ENCODE assay signal across 18 cellular contexts in genomic region chr5:95803271-95804148, GRCh38. TPM values are rescaled to one million over a fixed set of nuclear protein-coding genes. Genes with fewer than 3 reads are reported as not detected.
DNase-seq lines count a peak whose midpoint lies in the region; ATAC-seq and TF ChIP-seq lines count a peak whose summit lies in the region.
"Had no signal": no experiment of that assay in that cellular context is flagged by ENCODE, and none has a peak within 500 bp of the region (broad histone marks: within the 10 kb centered on the region; RNA-seq: fewer than 3 reads in every experiment).

No MANE protein-coding gene starts in this region.

- H3K36me3 ChIP-seq in GM23248 (ENCODE audit: low read depth): 0 out of 2 replicates have a peak, but pooled peaks cover 5% of the 10 kb centered on the region
- no peaks in the 10 kb centered on the region for H3K36me3 ChIP-seq in esophagus muscularis mucosa
- H3K36me3 ChIP-seq in spleen: peaks cover 0 to 39% (median 0%) of the 10 kb centered on the region in 6 donors
- H3K36me3 ChIP-seq: prostate gland had no signal

- H4K20me1 ChIP-seq in GM23248 (ENCODE audit: insufficient read depth): no peaks in the 10 kb centered on the region

- in situ Hi-C loops in GM23248 (cut with MboI): no loop called here

- peaks cover 8% of the 10 kb centered on the region for H3K36me3 Mint-ChIP-seq in progenitor cell of endocrine pancreas (ENCODE audit: insufficient read depth)

- intact Hi-C loops in esophagus muscularis mucosa (cut with DNase I) (no loop called here), left colon (cut with DNase I, micrococcal nuclease) (no loop called here), spleen (cut with DNase I; ENCODE audit: low total_unique reads) (no loop called here), lower leg skin (cut with DNase I; ENCODE audit: low total_unique reads) (no loop called here)

- ATAC-seq in left colon (peak; percentile 31), HG03175 (IDR thresholded peaks at IDR 0.05; ENCODE audit: unreplicated experiment) (no peak)
- ATAC-seq: activated CD8-positive, alpha-beta memory T cell treated with anti-CD3 and anti-CD28 coated beads, Interleukin-2, amount 10 ng/mL, durations not matched to agents 7 days and 5 days had no signal

- H3K9me3 ChIP-seq in GM23248 (ENCODE audit: low read depth) (no peaks in the 10 kb centered on the region), esophagus muscularis mucosa (peaks cover 0 to 6% (median 0%) of the 10 kb centered on the region in 4 donors), spleen (peaks cover 0 to 10% (median 3%) of the 10 kb centered on the region in 8 donors)
- H3K9me3 ChIP-seq: prostate gland, SJCRH30 had no signal

- no peaks in the 10 kb centered on the region for H3K9me2 ChIP-seq in GM23248 (ENCODE audit: insufficient read depth)

- H3K4me1 Mint-ChIP-seq in progenitor cell of endocrine pancreas (ENCODE audit: low read depth): peaks cover 14% of the 10 kb centered on the region

- no peak overlapping the region for H3K27ac ChIP-seq in GM23248
- H3K27ac ChIP-seq in esophagus muscularis mucosa (replicated peaks in 1 of 4): no peak overlapping the region
- no peak overlapping the region for H3K27ac ChIP-seq in spleen
- H3K27ac ChIP-seq: prostate gland, SJCRH30 had no signal

- no peak overlapping the region for H3K4me2 ChIP-seq in GM23248 (ENCODE audit: unreplicated experiment)

- peak overlapping the region; percentile 65 for H3K27ac Mint-ChIP-seq in progenitor cell of endocrine pancreas
- H3K27ac Mint-ChIP-seq: activated CD8-positive, alpha-beta memory T cell treated with anti-CD3 and anti-CD28 coated beads, Interleukin-2, amount 10 ng/mL, durations not matched to agents 7 days and 5 days had no signal

- peaks cover 4% of the 10 kb centered on the region; the same call in 1 of the 2 replicates for H3K4me1 ChIP-seq in GM23248 (ENCODE audit: insufficient read depth)
- peaks cover 7 to 21% (median 10%) of the 10 kb centered on the region in 4 donors for H3K4me1 ChIP-seq in esophagus muscularis mucosa
- peaks cover 7 to 13% (median 9%) of the 10 kb centered on the region in 6 donors for H3K4me1 ChIP-seq in spleen
- H3K4me1 ChIP-seq: prostate gland, SJCRH30 had no signal

- no peaks in the 10 kb centered on the region for H3K27me3 Mint-ChIP-seq in progenitor cell of endocrine pancreas
- H3K27me3 Mint-ChIP-seq: activated CD8-positive, alpha-beta memory T cell treated with anti-CD3 and anti-CD28 coated beads, Interleukin-2, amount 10 ng/mL, durations not matched to agents 7 days and 5 days had no signal

- H2AFZ ChIP-seq in GM23248: no peak overlapping the region

- TF ChIP-seq POLR2A in esophagus muscularis mucosa (IDR thresholded peaks at IDR 0.05; ENCODE audit: low read depth) (no peak), spleen (IDR thresholded peaks at IDR 0.05) (no peak), lower leg skin (IDR thresholded peaks at IDR 0.05) (no peak)

- DNase-seq in GM23248 (peak; percentile 35), esophagus muscularis mucosa (ENCODE audit: extremely low spot score) (peak; percentile 50), left colon (no peak), progenitor cell of endocrine pancreas (ENCODE audit: low spot score, unreplicated experiment) (no peak), spleen (no peak), lower leg skin (ENCODE audit: low spot score in 2 of 2) (no peak), epidermal melanocyte (ENCODE audit: insufficient read length, low spot score) (no peak)
- DNase-seq: activated CD4-positive, alpha-beta T cell treated with anti-CD3 and anti-CD28 coated beads for 1 hour; activated CD8-positive, alpha-beta memory T cell treated with anti-CD3 and anti-CD28 coated beads, Interleukin-2, amount 10 ng/mL, durations not matched to agents 7 days and 5 days; activated effector memory CD4-positive, alpha-beta T cell treated with Interleukin-2 at 50 U/mL for 16 hours; amygdala; GDM1; H7; midbrain; SJCRH30; T-helper 9 cell had no signal

- peaks cover 17% of the 10 kb centered on the region; the same call in 1 of the 2 replicates for H3F3A ChIP-seq in GM23248 (ENCODE audit: insufficient read depth)

- TF ChIP-seq CTCF in esophagus muscularis mucosa (IDR thresholded peaks at IDR 0.05): no peak
- TF ChIP-seq CTCF in progenitor cell of endocrine pancreas (IDR thresholded peaks at IDR 0.05; ENCODE audit: unreplicated experiment): no peak
- TF ChIP-seq CTCF in spleen (IDR thresholded peaks at IDR 0.05 in 8 of 11, conservative IDR thresholded peaks at IDR 0.05 in 3 of 11): no peak
- no peak for TF ChIP-seq CTCF in lower leg skin (IDR thresholded peaks at IDR 0.05)

- TF ChIP-seq EP300 in esophagus muscularis mucosa (IDR thresholded peaks at IDR 0.05): no peak

- H3K9ac ChIP-seq in GM23248: no peak overlapping the region

- H3K4me3 ChIP-seq in GM23248 (no peak overlapping the region), esophagus muscularis mucosa (no peak overlapping the region), spleen (no peak overlapping the region), lower leg skin (ENCODE audit: low read depth, poor library complexity, severe bottlenecking) (no peak overlapping the region)
- H3K4me3 ChIP-seq: prostate gland, SJCRH30 had no signal

- H3K9me3 Mint-ChIP-seq in progenitor cell of endocrine pancreas (ENCODE audit: low read depth): peaks cover 6% of the 10 kb centered on the region

- H3K79me2 ChIP-seq in GM23248 (ENCODE audit: insufficient read depth): no peaks in the 10 kb centered on the region

- H3K4me3 Mint-ChIP-seq in progenitor cell of endocrine pancreas (ENCODE audit: low read depth): no peak overlapping the region
- H3K4me3 Mint-ChIP-seq: activated CD8-positive, alpha-beta memory T cell treated with anti-CD3 and anti-CD28 coated beads, Interleukin-2, amount 10 ng/mL, durations not matched to agents 7 days and 5 days had no signal

- H3K27me3 ChIP-seq in GM23248 (replicated peaks; ENCODE audit: insufficient read depth) (no peaks in the 10 kb centered on the region), esophagus muscularis mucosa (no peaks in the 10 kb centered on the region), spleen (replicated peaks in 1 of 7) (no peaks in the 10 kb centered on the region)
- H3K27me3 ChIP-seq: SJCRH30 had no signal

- WGBS in GM23248 (ENCODE audit: low coverage in 1 of 2, low lambda C conversion rate in 2 of 2, missing lambda C conversion rate in 2 of 2), 2 experiments: 77 to 79% methylated on average over 6 of the region's 6 CpGs
- 81% methylated on average over 6 of the region's 6 CpGs for WGBS in esophagus muscularis mucosa
- 78 to 95% (median 87%) methylated on average over 6 of the region's 6 CpGs for WGBS in spleen, 5 donors
- 86% methylated on average over 6 of the region's 6 CpGs for WGBS in lower leg skin, 2 donors

RNA-seq across cellular contexts. Expression of gene GLRX, which starts 19.0 kb away (rescaled TPM):
- total RNA-seq in GM23248 (2014; rRNA removed; shearing (Covaris generic)): 144 and 174 TPM in 2 replicates
- polyA plus RNA-seq in GM23248 (2016; fragmentation: Nextera tagmentation; extraction: Ambion mirVana): 316 and 320 TPM in 2 replicates
- total RNA-seq in esophagus muscularis mucosa: 10 to 100 TPM; 14.1 to 56.0 (median 34.0) TPM
- 10 to 100 TPM; 82.4 to 91.9 TPM for total RNA-seq in left colon
- total RNA-seq in progenitor cell of endocrine pancreas: 11.6 and 12.7 TPM in 2 replicates
- total RNA-seq in spleen: 100 to 1,000 TPM in 2 of 7 donors, 10 to 100 TPM in 5; 59.3 to 130 (median 68.7) TPM
- 100 to 1,000 TPM in 2 of 3 donors, 10 to 100 TPM in 1; 85.2 to 149 (median 108) TPM for polyA plus RNA-seq in spleen
- total RNA-seq in lower leg skin: 100 to 1,000 TPM in 2 of 4 donors, 10 to 100 TPM in 2; 67.9 to 136 (median 105) TPM

Comparison
In these comparisons a context has a peak if more than half of its experiments do, and no peak if none do; other contexts are left out.
1. DNase-seq: peak in GM23248 (single experiment) and esophagus muscularis mucosa (single experiment); none in left colon (0 of 2), progenitor cell of endocrine pancreas (single experiment), spleen (single experiment), lower leg skin (0 of 2) and epidermal melanocyte (single experiment).